In genomic region chr12:6336079-6336858, GRCh38 we compare ENCODE assay signal across 8 cellular contexts. TPM values are rescaled to one million over a fixed set of nuclear protein-coding genes. Genes with fewer than 3 reads are reported as not detected.
DNase-seq lines count a peak whose midpoint lies in the region; ATAC-seq, FAIRE-seq and TF ChIP-seq lines count a peak whose summit lies in the region.

No MANE protein-coding gene starts in this region.

- POLR2A ChIA-PET in IMR-90 (lab: Charles Lee; ENCODE audit: unreplicated experiment), result interaction anchor here (0.5 to 1.5 kb wide), 12 partner anchors 8 to 1600 kb away, joined by 3 to 13 read pairs (median 4); partner anchors contain the start of genes GAPDH, LTBR and VAMP1

- H2AK9ac ChIP-seq in IMR-90 (replicated peaks; ENCODE audit: low read depth, low read length, poor library complexity), result peak overlapping the region; percentile 99

- peak; percentile 72 for ATAC-seq in IMR-90 (ENCODE audit: low read depth)
- peak; percentile 84 to 89 (median 85) for ATAC-seq in heart right ventricle
- peak; percentile 79 to 84 (median 83) for ATAC-seq in pancreas
- ATAC-seq in HG03442 (IDR thresholded peaks at IDR 0.05; ENCODE audit: unreplicated experiment), result no peak

- H2BK5ac ChIP-seq in IMR-90 (ENCODE audit: low read depth, low read length, poor library complexity, severe bottlenecking), result peak overlapping the region; percentile 95

- DNase-seq in IMR-90 (peak; percentile 99), SIG-M5 (lab: John Stamatoyannopoulos, UW) (peak; percentile 60), anterior cingulate cortex (lab: John Stamatoyannopoulos, UW) (peak in 50 of 58 donors; percentile 25 to 95 (median 66)), heart right ventricle (peak; percentile 93 to 94), pancreas (peak; percentile 85 to 95 (median 90)), D721Med (ENCODE audit: insufficient read length, low spot score) (no peak)

- H2BK15ac ChIP-seq in IMR-90 (ENCODE audit: low read depth, low read length), result peak overlapping the region; percentile 70; the same call in 2 of the 3 replicates

- peak overlapping the region; percentile 99 for H3K4ac ChIP-seq in IMR-90 (ENCODE audit: low read depth, low read length)

- H3K4me3 ChIP-seq in IMR-90 (ENCODE audit: insufficient read depth, low read depth, low read length), result peak overlapping the region; percentile 28
- peak overlapping the region; percentile 27 to 99 (median 90) for H3K4me3 ChIP-seq in heart right ventricle
- H3K4me3 ChIP-seq in pancreas, result peak overlapping the region in 3 of 4 donors; percentile 12 to 90 (median 34)

- peak overlapping the region; percentile 99 for H4K91ac ChIP-seq in IMR-90 (ENCODE audit: insufficient read depth, low read depth, low read length)

- CTCF ChIA-PET in IMR-90 (lab: Yijun Ruan, JAX), result interaction anchor here (0.9 to 1.2 kb wide), 5 partner anchors 32 to 196 kb away, joined by 3 to 5 read pairs (median 3); no protein-coding TSS in a partner anchor

- peak overlapping the region; percentile 93 for H2BK20ac ChIP-seq in IMR-90 (ENCODE audit: low read depth, low read length)

- H3K27ac ChIP-seq in IMR-90 (ENCODE audit: insufficient read depth, low read length), result peak overlapping the region; percentile 94
- peak overlapping the region; percentile 88 to 100 (median 97) for H3K27ac ChIP-seq in heart right ventricle
- peak overlapping the region; percentile 93 to 99 (median 96) for H3K27ac ChIP-seq in pancreas

- H4K5ac ChIP-seq in IMR-90 (ENCODE audit: low read depth, low read length), result peak overlapping the region; percentile 87

- H4K20me1 ChIP-seq in IMR-90 (ENCODE audit: insufficient read depth, low read length), result peaks cover 93% of the 10 kb centered on the region

- H3K23ac ChIP-seq in IMR-90 (ENCODE audit: low read depth, low read length), result peak overlapping the region; percentile 96

- H3K4me1 ChIP-seq in IMR-90 (ENCODE audit: control insufficient read depth, insufficient read depth, low read length) (peaks cover 62% of the 10 kb centered on the region), heart right ventricle (peaks cover 42 to 89% (median 78%) of the 10 kb centered on the region in 9 donors), pancreas (peaks cover 30 to 45% (median 35%) of the 10 kb centered on the region in 3 donors)

- TF ChIP-seq POLR2A in IMR-90 (IDR thresholded peaks at IDR 0.05; ENCODE audit: low read depth, low read length), result no peak; the same call in 1 of the 2 replicates

- H3K27me3 ChIP-seq in IMR-90 (ENCODE audit: control insufficient read depth, insufficient read depth, low read length) (no peaks in the 10 kb centered on the region), heart right ventricle (no peaks in the 10 kb centered on the region), pancreas (no peaks in the 10 kb centered on the region)

- peak overlapping the region; percentile 99 for H2AK5ac ChIP-seq in IMR-90 (ENCODE audit: low read depth, low read length)

- in situ Hi-C loops in IMR-90 (cut with MboI; ENCODE audit: low sequenced_read_pairs), result loop anchor here (5.0 to 10.0 kb wide), 2 partner anchors 36 to 209 kb away; no protein-coding TSS in a partner anchor

- H2AFZ ChIP-seq in IMR-90 (replicated peaks; ENCODE audit: low read length, poor library complexity), result peak overlapping the region; percentile 76

- H3K9me3 ChIP-seq in IMR-90 (ENCODE audit: control insufficient read depth, insufficient read depth, low read length), result no peaks in the 10 kb centered on the region
- no peaks in the 10 kb centered on the region for H3K9me3 ChIP-seq in heart right ventricle
- H3K9me3 ChIP-seq in pancreas, result no peaks in the 10 kb centered on the region

- 0% methylated on average over 6 of the region's 11 CpGs; no CpG with 5 or more reads in 1 of the 2 experiments for WGBS in IMR-90 (ENCODE audit: extremely low coverage in 2 of 2, insufficient read length in 1 of 2), 2 experiments
- 1 to 4% methylated on average over 11 of the region's 11 CpGs for WGBS in heart right ventricle, 2 donors
- WGBS in pancreas, 2 donors, result 0 to 3% methylated on average over 9 to 11 of the region's 11 CpGs

- BruUV-seq in IMR-90 (replicated peaks; lab: Mats Ljungman, UMichigan), result no TSS peak

- H3K56ac ChIP-seq in IMR-90 (ENCODE audit: extremely low read depth, insufficient read depth, low read length), result peak overlapping the region; percentile 97

- H3K9ac ChIP-seq in IMR-90 (ENCODE audit: low read depth, low read length), result peak overlapping the region; percentile 84

- H3K18ac ChIP-seq in IMR-90 (ENCODE audit: low read depth, low read length), result peak overlapping the region; percentile 91

- peaks cover 39% of the 10 kb centered on the region for H3K9me1 ChIP-seq in IMR-90 (ENCODE audit: insufficient read depth, low read length)

- peak overlapping the region; percentile 98 for H3K14ac ChIP-seq in IMR-90 (replicated peaks; ENCODE audit: low read depth, low read length)

- peak overlapping the region; percentile 96 for H3K4me2 ChIP-seq in IMR-90 (ENCODE audit: low read depth, low read length)

- intact Hi-C loops in IMR-90 (cut with micrococcal nuclease), result loop anchor here (1.0 to 2.0 kb wide), 4 partner anchors 37 to 197 kb away; partner anchors contain the start of gene LTBR
- intact Hi-C loops in heart right ventricle (cut with DNase I), result loop anchor here in 6 of 10 donors (1.0 to 10.0 kb wide), 9 partner anchors 13 to 199 kb away; partner anchors contain the start of genes GAPDH (in 4 of the 6) and LTBR (in 4 of the 6)
- intact Hi-C loops in pancreas (cut with DNase I), result no loop called here

- TF ChIP-seq CTCF in IMR-90 (conservative IDR thresholded peaks at IDR 0.05; ENCODE audit: low read depth, low read length), result no peak
- no peak for TF ChIP-seq CTCF in heart right ventricle (IDR thresholded peaks at IDR 0.05)
- TF ChIP-seq CTCF in pancreas (IDR thresholded peaks at IDR 0.05), result no peak
- TF ChIP-seq CTCF in D721Med (IDR thresholded peaks at IDR 0.05; ENCODE audit: insufficient read depth, missing control alignments), result no peak

- dilution Hi-C loops in IMR-90 (cut with HindIII; ENCODE audit: low sequenced_read_pairs, unreplicated experiment), result no loop called here

- peak; percentile 97 for FAIRE-seq in G401.6 (lab: Jason Lieb, UNC)
- FAIRE-seq in pancreas (lab: Jason Lieb, UNC), result no peak
- no peak for FAIRE-seq in D721Med (lab: Jason Lieb, UNC)

- H3K79me1 ChIP-seq in IMR-90 (ENCODE audit: low read depth in 1 of 2, low read length in 2 of 2), result peaks cover 9 to 82% of the 10 kb centered on the region in 2 experiments

- TF ChIP-seq RAD21 in IMR-90 (IDR thresholded peaks at IDR 0.05; ENCODE audit: low read length), result no peak; the same call in 1 of the 2 replicates

- peak overlapping the region; percentile 98 for H2BK120ac ChIP-seq in IMR-90 (ENCODE audit: low read depth, low read length)

- peak overlapping the region; percentile 74 to 94 for H4K8ac ChIP-seq in IMR-90 (ENCODE audit: low read depth in 2 of 2, low read length in 2 of 2)

- H3K36me3 ChIP-seq in IMR-90 (ENCODE audit: control insufficient read depth, insufficient read depth, low read length) (peaks cover 45% of the 10 kb centered on the region), heart right ventricle (peaks cover 0 to 66% (median 28%) of the 10 kb centered on the region in 9 donors), pancreas (peaks cover 0 to 24% (median 14%) of the 10 kb centered on the region in 3 donors)

TF ChIP-seq in IMR-90, 13 proteins besides CTCF, POLR2A, EP300 and RAD21 (continues in another document):
- TF ChIP-seq USF2 (IDR thresholded peaks at IDR 0.05; ENCODE audit: low read depth, low read length) (peak; percentile 91), MXI1 (IDR thresholded peaks at IDR 0.05; ENCODE audit: borderline replicate concordance, low read depth, low read length) (peak; percentile 81; the same call in 1 of the 2 replicates), MAFK (IDR thresholded peaks at IDR 0.05; ENCODE audit: low read depth, low read length) (peak; percentile 99), NFE2L2 (IDR thresholded peaks at IDR 0.05; ENCODE audit: low read depth, low read length) (peak; percentile 97)

RNA-seq across cellular contexts. Expression of gene TNFRSF1A, which starts 5.6 kb away (rescaled TPM):
- total RNA-seq in IMR-90 (2012; rRNA removed) (79.6 and 86.7 TPM in 2 replicates), heart right ventricle (100 to 1,000 TPM in 1 of 10 donors, 10 to 100 TPM in 9; 29.4 to 100 (median 39.2) TPM), pancreas (10 to 100 TPM; 23.5 to 68.1 (median 36.6) TPM)
- polyA plus RNA-seq in IMR-90 (2012; rRNA removed) (136 and 138 TPM in 2 replicates), heart right ventricle (10 to 100 TPM; 34.4 to 75.7 TPM), pancreas (10 to 100 TPM; 34.2 to 43.6 TPM)
- polyA plus RNA-seq in IMR-90 (2012; cell fraction: cytosol; rRNA removed), result 105 and 167 TPM in 2 replicates
- 102 and 107 TPM in 2 replicates for polyA plus RNA-seq in IMR-90 (2012; cell fraction: nucleus; rRNA removed; ENCODE audit: low replicate concordance)

RNA-seq across cellular contexts. Expression of gene PLEKHG6, which starts 25.8 kb away (rescaled TPM):
- total RNA-seq in IMR-90 (2012; rRNA removed), result under 0.01 TPM in 2 replicates
- polyA plus RNA-seq in IMR-90 (2012; rRNA removed), result 0.10 TPM in 2 replicates
- polyA plus RNA-seq in IMR-90 (2012; cell fraction: cytosol; rRNA removed), result 0.05 and 0.07 TPM in 2 replicates
- 0.05 and 0.15 TPM in 2 replicates for polyA plus RNA-seq in IMR-90 (2012; cell fraction: nucleus; rRNA removed; ENCODE audit: low replicate concordance)
- total RNA-seq in heart right ventricle, result 1 to 10 TPM in 2 of 10 donors, under 1 TPM in 3, not detected in 5; 0.13 to 1.9 (median 0.81) TPM
- polyA plus RNA-seq in heart right ventricle, result 1 to 10 TPM; 1.1 to 1.6 TPM
- total RNA-seq in pancreas, result 10 to 100 TPM in 1 of 6 donors, 1 to 10 TPM in 5; 5.2 to 13.1 (median 7.2) TPM
- 10 to 100 TPM; 15.7 to 23.5 TPM for polyA plus RNA-seq in pancreas

RNA-seq across cellular contexts. Expression of gene SCNN1A, which starts 39.1 kb away (rescaled TPM):
- not detected in 2 replicates for total RNA-seq in IMR-90 (2012; rRNA removed)
- 0.24 and 0.41 TPM in 2 replicates for polyA plus RNA-seq in IMR-90 (2012; rRNA removed)
- 0.13 and 0.16 TPM in 2 replicates for polyA plus RNA-seq in IMR-90 (2012; cell fraction: cytosol; rRNA removed)
- polyA plus RNA-seq in IMR-90 (2012; cell fraction: nucleus; rRNA removed; ENCODE audit: low replicate concordance), result 0.32 and 1.2 TPM in 2 replicates
- total RNA-seq in heart right ventricle, result 1 to 10 TPM in 1 of 10 donors, under 1 TPM in 5, not detected in 4; 0.17 to 1.1 (median 0.49) TPM
- under 1 TPM; 0.15 to 0.23 TPM for polyA plus RNA-seq in heart right ventricle
- total RNA-seq in pancreas, result 10 to 100 TPM; 21.0 to 56.3 (median 37.8) TPM
- 10 to 100 TPM; 42.7 to 87.8 TPM for polyA plus RNA-seq in pancreas

RNA-seq across cellular contexts. Expression of gene LTBR, which starts 47.7 kb away (rescaled TPM):
- total RNA-seq in IMR-90 (2012; rRNA removed), result 19.7 and 24.7 TPM in 2 replicates
- 62.5 and 66.0 TPM in 2 replicates for polyA plus RNA-seq in IMR-90 (2012; rRNA removed)
- polyA plus RNA-seq in IMR-90 (2012; cell fraction: cytosol; rRNA removed), result 71.8 and 82.3 TPM in 2 replicates
- polyA plus RNA-seq in IMR-90 (2012; cell fraction: nucleus; rRNA removed; ENCODE audit: low replicate concordance), result 71.5 and 142 TPM in 2 replicates
- 10 to 100 TPM; 14.1 to 49.1 (median 20.8) TPM for total RNA-seq in heart right ventricle
- 10 to 100 TPM; 37.5 to 38.3 TPM for polyA plus RNA-seq in heart right ventricle
- 10 to 100 TPM; 50.0 to 75.2 (median 61.3) TPM for total RNA-seq in pancreas
- 10 to 100 TPM; 74.2 to 82.1 TPM for polyA plus RNA-seq in pancreas

Comparison
In these comparisons a context has a peak if more than half of its experiments do, and no peak if none do; other contexts are left out.
1. H3K4me3 ChIP-seq: peak in every context shown above with its lines; median percentile 90 in heart right ventricle; 34 in pancreas; 28 in IMR-90.
2. RNA of gene SCNN1A, which starts 39.1 kb away (total RNA-seq): 21.0 to 56.3 TPM in pancreas; 0.17 to 1.1 TPM in heart right ventricle and not detected in IMR-90; every median in the first group is over 10 times any median in the second.
3. intact Hi-C loops: an anchor here in IMR-90 (1.0 to 2.0 kb wide) and heart right ventricle (1.0 to 10.0 kb wide); none called in pancreas.
4. Peak in every context shown above with its lines, with median percentiles within 50 percentile points of each other: H3K27ac ChIP-seq.